Comparison of ENCODE assay signal across 13 cellular contexts in genomic region chr5:143657814-143658395, GRCh38.
DNase-seq lines count a peak whose midpoint lies in the region; ATAC-seq and TF ChIP-seq lines count a peak whose summit lies in the region.
"Had no signal": no experiment of that assay in that cellular context is flagged by ENCODE, and none has a peak within 500 bp of the region (broad histone marks: within the 10 kb centered on the region; RNA-seq: fewer than 3 reads in every experiment).

No MANE protein-coding gene starts in this region.

- no peak overlapping the region for H3K9ac ChIP-seq in fibroblast of lung (ENCODE audit: insufficient read depth, low read length)

- H3K4me3 ChIP-seq in fibroblast of lung (replicated peaks in 1 of 4; ENCODE audit: control extremely low read depth in 1 of 4, insufficient read depth in 1 of 4, low read depth in 3 of 4, low read length in 4 of 4): no peak overlapping the region

- no peaks in the 10 kb centered on the region for H3K9me3 ChIP-seq in fibroblast of lung (ENCODE audit: control insufficient read depth, insufficient read depth, low read depth, low read length)

- H3K36me3 ChIP-seq in fibroblast of lung (ENCODE audit: control insufficient read depth, insufficient read depth, low read length): no peaks in the 10 kb centered on the region

- no peak for ATAC-seq in GM19467 (IDR thresholded peaks at IDR 0.05; ENCODE audit: unreplicated experiment)
- ATAC-seq in HG03521 (IDR thresholded peaks at IDR 0.05; ENCODE audit: unreplicated experiment): no peak
- no peak for ATAC-seq in GM18858 (IDR thresholded peaks at IDR 0.05; ENCODE audit: unreplicated experiment)
- ATAC-seq in GM19463 (IDR thresholded peaks at IDR 0.05; ENCODE audit: unreplicated experiment): no peak

- H3K4me1 ChIP-seq in fibroblast of lung (ENCODE audit: control insufficient read depth, extremely low read depth, insufficient read depth, low read length): no peaks in the 10 kb centered on the region

- H3K79me2 ChIP-seq in fibroblast of lung (ENCODE audit: control insufficient read depth, insufficient read depth, low read length): no peaks in the 10 kb centered on the region

- no peak overlapping the region for H2AFZ ChIP-seq in fibroblast of lung (ENCODE audit: low read length)

- no peak for TF ChIP-seq CTCF in fibroblast of lung (conservative IDR thresholded peaks at IDR 0.05 in 1 of 2, IDR thresholded peaks at IDR 0.05 in 1 of 2; ENCODE audit: low read depth in 1 of 2, low read length in 2 of 2)

- no peak overlapping the region for H3K27ac ChIP-seq in fibroblast of lung (ENCODE audit: insufficient read depth, low read length)
- H3K27ac ChIP-seq: epithelial cell of prostate had no signal

- DNase-seq in G401 (ENCODE audit: low spot score) (peak; percentile 4), NCI-H146 (lab: John Stamatoyannopoulos, UW) (peak; percentile 87), NCI-H69 (lab: John Stamatoyannopoulos, UW) (peak; percentile 99), fibroblast of lung (ENCODE audit: low read depth in 2 of 2) (peak; percentile 35 to 65)
- DNase-seq: activated CD4-positive, alpha-beta T cell treated with anti-CD3 and anti-CD28 coated beads for 1 hour; midbrain; NCI-H1048; stimulated activated CD4-positive, alpha-beta T cell treated with anti-CD3 and anti-CD28 coated beads, Interleukin-2, amount 100 ng/mL, for 48 hours had no signal

- no peaks in the 10 kb centered on the region for H3K27me3 ChIP-seq in fibroblast of lung (ENCODE audit: control insufficient read depth, insufficient read depth, low read length)

- H4K20me1 ChIP-seq in fibroblast of lung (ENCODE audit: control insufficient read depth, extremely low read depth, insufficient read depth, low read length): no peaks in the 10 kb centered on the region

- H3K4me2 ChIP-seq in fibroblast of lung (ENCODE audit: extremely low read depth, insufficient read depth, low read length): no peak overlapping the region

- in situ Hi-C loops in G401 (cut with HindIII; ENCODE audit: low sequenced_read_pairs): no loop called here

Comparison
In these comparisons a context has a peak if more than half of its experiments do, and no peak if none do; other contexts are left out.
1. DNase-seq: peak in every context shown above with its lines; median percentile 99 in NCI-H69; 87 in NCI-H146; 50 in fibroblast of lung; 4 in G401.